9 cellular contexts compared by ENCODE assay signal in genomic region chr15:41935566-41936020, GRCh38. TPM values are rescaled to one million over a fixed set of nuclear protein-coding genes. Genes with fewer than 3 reads are reported as not detected.
DNase-seq lines count a peak whose midpoint lies in the region; ATAC-seq and TF ChIP-seq lines count a peak whose summit lies in the region.
"Had no signal": no experiment of that assay in that cellular context is flagged by ENCODE, and none has a peak within 500 bp of the region (broad histone marks: within the 10 kb centered on the region; RNA-seq: fewer than 3 reads in every experiment).

No MANE protein-coding gene starts in this region.

- no peak for TF ChIP-seq CTCF in RWPE1 (conservative IDR thresholded peaks at IDR 0.05; ENCODE audit: low read depth)

- in situ Hi-C loops in ACHN (cut with HindIII; ENCODE audit: low pct_ligation_motif_present, low pct_unique_long_range_greater_than_20kb, low sequenced_read_pairs): no loop called here

- H3K27ac ChIP-seq in RWPE1 (peak overlapping the region; percentile 85), esophagus (ENCODE audit: low read depth in 2 of 2, low read length in 1 of 2) (peak overlapping the region; percentile 80 to 92), thymus (ENCODE audit: low read depth) (peak overlapping the region; percentile 66)

- H3K9me3 ChIP-seq in esophagus (ENCODE audit: control insufficient read depth in 2 of 2, insufficient read depth in 1 of 2, low read depth in 1 of 2, low read length in 1 of 2) (no peaks in the 10 kb centered on the region), thymus (ENCODE audit: control insufficient read depth) (no peaks in the 10 kb centered on the region)

- peak; percentile 10 for DNase-seq in activated naive CD4-positive, alpha-beta T cell treated with Interleukin-2 at 50 U/mL for 16 hours
- no peak for DNase-seq in activated naive CD4-positive, alpha-beta T cell (lab: John Stamatoyannopoulos, UW)
- no peak for DNase-seq in RWPE1 (ENCODE audit: low spot score)
- no peak for DNase-seq in NAMALWA (ENCODE audit: low spot score)
- DNase-seq in sciatic nerve (ENCODE audit: low spot score): no peak
- DNase-seq in ACHN: no peak
- DNase-seq: AML-193 had no signal

- POLR2A ChIA-PET in RWPE1 (lab: Yijun Ruan, JAX; ENCODE audit: low non-redundant PET): no interaction called here

- H3K27me3 ChIP-seq in esophagus (ENCODE audit: control insufficient read depth in 1 of 2, insufficient read depth in 2 of 2, low read length in 2 of 2) (no peaks in the 10 kb centered on the region), thymus (ENCODE audit: control insufficient read depth, insufficient read depth) (no peaks in the 10 kb centered on the region)

- H3K36me3 ChIP-seq in esophagus (ENCODE audit: control insufficient read depth in 2 of 2, insufficient read depth in 2 of 2, low read length in 1 of 2) (peaks cover 0 to 7% of the 10 kb centered on the region in 2 donors), thymus (ENCODE audit: control insufficient read depth, insufficient read depth) (no peaks in the 10 kb centered on the region)

- H3K4me3 ChIP-seq in esophagus (ENCODE audit: low read depth in 1 of 2, low read length in 2 of 2) (no peak overlapping the region), thymus (ENCODE audit: low read length) (no peak overlapping the region)

- WGBS in esophagus, 2 donors: 62 to 67% methylated on average over 5 of the region's 5 CpGs
- 64% methylated on average over 5 of the region's 5 CpGs for WGBS in thymus

- no peak for ATAC-seq in sciatic nerve

- intact Hi-C loops in sciatic nerve (cut with DNase I): no loop called here

- H3K4me1 ChIP-seq in esophagus (ENCODE audit: control insufficient read depth in 2 of 2, insufficient read depth in 2 of 2, low read length in 1 of 2) (peaks cover 6 to 18% of the 10 kb centered on the region in 2 donors), thymus (ENCODE audit: control insufficient read depth, insufficient read depth, low read length) (peaks cover 19% of the 10 kb centered on the region)

- CTCF ChIA-PET in RWPE1 (lab: Yijun Ruan, JAX): interaction anchor here (0.6 kb wide), 1 partner anchor 249 kb away, joined by 3 read pairs; no protein-coding TSS in a partner anchor

RNA-seq across cellular contexts. Expression of gene EHD4, which starts 36.8 kb away (rescaled TPM):
- polyA plus RNA-seq in esophagus: 10 to 100 TPM; 12.7 to 13.4 TPM
- 11.8 TPM for polyA plus RNA-seq in thymus
- 27.3 TPM for total RNA-seq in sciatic nerve

RNA-seq across cellular contexts. Expression of gene SPTBN5, which starts 41.7 kb away (rescaled TPM):
- 1 to 10 TPM; 2.7 to 9.3 TPM for polyA plus RNA-seq in esophagus
- polyA plus RNA-seq in thymus: 1.6 TPM
- 35.0 TPM for total RNA-seq in sciatic nerve
